2 cellular contexts compared by ENCODE assay signal in genomic region chr3:178137206-178137605, GRCh38.
TF ChIP-seq lines count a peak whose summit lies in the region.

No MANE protein-coding gene starts in this region.

TF ChIP-seq in IMR-90, 13 proteins besides CTCF, POLR2A, EP300 and RAD21:
- TF ChIP-seq BHLHE40 (IDR thresholded peaks at IDR 0.05; ENCODE audit: low read depth, low read length) (no peak), RCOR1 (IDR thresholded peaks at IDR 0.05; ENCODE audit: insufficient replicate concordance, low read length) (no peak), MAZ (IDR thresholded peaks at IDR 0.05; ENCODE audit: borderline replicate concordance, low read depth, low read length) (no peak), FOS (IDR thresholded peaks at IDR 0.05; ENCODE audit: low read depth, low read length) (no peak), CHD1 (IDR thresholded peaks at IDR 0.05; ENCODE audit: low read depth, low read length) (no peak), MXI1 (IDR thresholded peaks at IDR 0.05; ENCODE audit: borderline replicate concordance, low read depth, low read length) (no peak), NFE2L2 (IDR thresholded peaks at IDR 0.05; ENCODE audit: low read depth, low read length) (no peak), USF2 (IDR thresholded peaks at IDR 0.05; ENCODE audit: low read depth, low read length) (no peak), MAFK (IDR thresholded peaks at IDR 0.05; ENCODE audit: low read depth, low read length) (no peak), CEBPB (IDR thresholded peaks at IDR 0.05; ENCODE audit: low read depth, low read length) (no peak), SMC3 (IDR thresholded peaks at IDR 0.05; ENCODE audit: low read depth, low read length) (no peak), ELK1 (IDR thresholded peaks at IDR 0.05; ENCODE audit: borderline replicate concordance, low read depth, low read length) (no peak), RFX5 (IDR thresholded peaks at IDR 0.05; ENCODE audit: low read depth, low read length) (no peak)

TF ChIP-seq in H1, 55 proteins besides CTCF, POLR2A, EP300 and RAD21:
- TF ChIP-seq KDM4A (IDR thresholded peaks at IDR 0.05; ENCODE audit: low read depth, low read length, severe bottlenecking) (no peak), RXRA (IDR thresholded peaks at IDR 0.05; ENCODE audit: insufficient read depth, low read depth, low read length) (no peak), NANOG (IDR thresholded peaks at IDR 0.05; ENCODE audit: insufficient read depth, low read depth, low read length, poor library complexity, severe bottlenecking) (no peak), TCF12 (IDR thresholded peaks at IDR 0.05; ENCODE audit: low read depth, low read length) (no peak), EGR1 (IDR thresholded peaks at IDR 0.05; ENCODE audit: borderline replicate concordance, low read depth, low read length) (no peak), JUN (IDR thresholded peaks at IDR 0.05; ENCODE audit: low read depth, low read length) (no peak), POLR2AphosphoS5 (IDR thresholded peaks at IDR 0.05; ENCODE audit: low read depth, low read length) (no peak), GTF2F1 (IDR thresholded peaks at IDR 0.05; ENCODE audit: borderline replicate concordance, low read depth, low read length) (no peak), SUZ12 (IDR thresholded peaks at IDR 0.05; ENCODE audit: low read length) (no peak), ATF2 (IDR thresholded peaks at IDR 0.05; ENCODE audit: low read length) (no peak), TBP (IDR thresholded peaks at IDR 0.05; ENCODE audit: low read depth, low read length) (no peak), SP1 (IDR thresholded peaks at IDR 0.05; ENCODE audit: low read depth, low read length) (no peak), MAX (IDR thresholded peaks at IDR 0.05) (no peak), NRF1 (IDR thresholded peaks at IDR 0.05; ENCODE audit: low read depth, low read length) (no peak), PHF8 (conservative IDR thresholded peaks at IDR 0.05; ENCODE audit: low read depth, low read length) (no peak), SIN3A (conservative IDR thresholded peaks at IDR 0.05 in 1 of 2, IDR thresholded peaks at IDR 0.05 in 1 of 2; ENCODE audit: low read depth in 1 of 2, low read length in 2 of 2) (no peak), HDAC2 (IDR thresholded peaks at IDR 0.05; ENCODE audit: borderline replicate concordance in 1 of 2, low read depth in 2 of 2, low read length in 2 of 2) (no peak)
- TF ChIP-seq, protein P1, sequence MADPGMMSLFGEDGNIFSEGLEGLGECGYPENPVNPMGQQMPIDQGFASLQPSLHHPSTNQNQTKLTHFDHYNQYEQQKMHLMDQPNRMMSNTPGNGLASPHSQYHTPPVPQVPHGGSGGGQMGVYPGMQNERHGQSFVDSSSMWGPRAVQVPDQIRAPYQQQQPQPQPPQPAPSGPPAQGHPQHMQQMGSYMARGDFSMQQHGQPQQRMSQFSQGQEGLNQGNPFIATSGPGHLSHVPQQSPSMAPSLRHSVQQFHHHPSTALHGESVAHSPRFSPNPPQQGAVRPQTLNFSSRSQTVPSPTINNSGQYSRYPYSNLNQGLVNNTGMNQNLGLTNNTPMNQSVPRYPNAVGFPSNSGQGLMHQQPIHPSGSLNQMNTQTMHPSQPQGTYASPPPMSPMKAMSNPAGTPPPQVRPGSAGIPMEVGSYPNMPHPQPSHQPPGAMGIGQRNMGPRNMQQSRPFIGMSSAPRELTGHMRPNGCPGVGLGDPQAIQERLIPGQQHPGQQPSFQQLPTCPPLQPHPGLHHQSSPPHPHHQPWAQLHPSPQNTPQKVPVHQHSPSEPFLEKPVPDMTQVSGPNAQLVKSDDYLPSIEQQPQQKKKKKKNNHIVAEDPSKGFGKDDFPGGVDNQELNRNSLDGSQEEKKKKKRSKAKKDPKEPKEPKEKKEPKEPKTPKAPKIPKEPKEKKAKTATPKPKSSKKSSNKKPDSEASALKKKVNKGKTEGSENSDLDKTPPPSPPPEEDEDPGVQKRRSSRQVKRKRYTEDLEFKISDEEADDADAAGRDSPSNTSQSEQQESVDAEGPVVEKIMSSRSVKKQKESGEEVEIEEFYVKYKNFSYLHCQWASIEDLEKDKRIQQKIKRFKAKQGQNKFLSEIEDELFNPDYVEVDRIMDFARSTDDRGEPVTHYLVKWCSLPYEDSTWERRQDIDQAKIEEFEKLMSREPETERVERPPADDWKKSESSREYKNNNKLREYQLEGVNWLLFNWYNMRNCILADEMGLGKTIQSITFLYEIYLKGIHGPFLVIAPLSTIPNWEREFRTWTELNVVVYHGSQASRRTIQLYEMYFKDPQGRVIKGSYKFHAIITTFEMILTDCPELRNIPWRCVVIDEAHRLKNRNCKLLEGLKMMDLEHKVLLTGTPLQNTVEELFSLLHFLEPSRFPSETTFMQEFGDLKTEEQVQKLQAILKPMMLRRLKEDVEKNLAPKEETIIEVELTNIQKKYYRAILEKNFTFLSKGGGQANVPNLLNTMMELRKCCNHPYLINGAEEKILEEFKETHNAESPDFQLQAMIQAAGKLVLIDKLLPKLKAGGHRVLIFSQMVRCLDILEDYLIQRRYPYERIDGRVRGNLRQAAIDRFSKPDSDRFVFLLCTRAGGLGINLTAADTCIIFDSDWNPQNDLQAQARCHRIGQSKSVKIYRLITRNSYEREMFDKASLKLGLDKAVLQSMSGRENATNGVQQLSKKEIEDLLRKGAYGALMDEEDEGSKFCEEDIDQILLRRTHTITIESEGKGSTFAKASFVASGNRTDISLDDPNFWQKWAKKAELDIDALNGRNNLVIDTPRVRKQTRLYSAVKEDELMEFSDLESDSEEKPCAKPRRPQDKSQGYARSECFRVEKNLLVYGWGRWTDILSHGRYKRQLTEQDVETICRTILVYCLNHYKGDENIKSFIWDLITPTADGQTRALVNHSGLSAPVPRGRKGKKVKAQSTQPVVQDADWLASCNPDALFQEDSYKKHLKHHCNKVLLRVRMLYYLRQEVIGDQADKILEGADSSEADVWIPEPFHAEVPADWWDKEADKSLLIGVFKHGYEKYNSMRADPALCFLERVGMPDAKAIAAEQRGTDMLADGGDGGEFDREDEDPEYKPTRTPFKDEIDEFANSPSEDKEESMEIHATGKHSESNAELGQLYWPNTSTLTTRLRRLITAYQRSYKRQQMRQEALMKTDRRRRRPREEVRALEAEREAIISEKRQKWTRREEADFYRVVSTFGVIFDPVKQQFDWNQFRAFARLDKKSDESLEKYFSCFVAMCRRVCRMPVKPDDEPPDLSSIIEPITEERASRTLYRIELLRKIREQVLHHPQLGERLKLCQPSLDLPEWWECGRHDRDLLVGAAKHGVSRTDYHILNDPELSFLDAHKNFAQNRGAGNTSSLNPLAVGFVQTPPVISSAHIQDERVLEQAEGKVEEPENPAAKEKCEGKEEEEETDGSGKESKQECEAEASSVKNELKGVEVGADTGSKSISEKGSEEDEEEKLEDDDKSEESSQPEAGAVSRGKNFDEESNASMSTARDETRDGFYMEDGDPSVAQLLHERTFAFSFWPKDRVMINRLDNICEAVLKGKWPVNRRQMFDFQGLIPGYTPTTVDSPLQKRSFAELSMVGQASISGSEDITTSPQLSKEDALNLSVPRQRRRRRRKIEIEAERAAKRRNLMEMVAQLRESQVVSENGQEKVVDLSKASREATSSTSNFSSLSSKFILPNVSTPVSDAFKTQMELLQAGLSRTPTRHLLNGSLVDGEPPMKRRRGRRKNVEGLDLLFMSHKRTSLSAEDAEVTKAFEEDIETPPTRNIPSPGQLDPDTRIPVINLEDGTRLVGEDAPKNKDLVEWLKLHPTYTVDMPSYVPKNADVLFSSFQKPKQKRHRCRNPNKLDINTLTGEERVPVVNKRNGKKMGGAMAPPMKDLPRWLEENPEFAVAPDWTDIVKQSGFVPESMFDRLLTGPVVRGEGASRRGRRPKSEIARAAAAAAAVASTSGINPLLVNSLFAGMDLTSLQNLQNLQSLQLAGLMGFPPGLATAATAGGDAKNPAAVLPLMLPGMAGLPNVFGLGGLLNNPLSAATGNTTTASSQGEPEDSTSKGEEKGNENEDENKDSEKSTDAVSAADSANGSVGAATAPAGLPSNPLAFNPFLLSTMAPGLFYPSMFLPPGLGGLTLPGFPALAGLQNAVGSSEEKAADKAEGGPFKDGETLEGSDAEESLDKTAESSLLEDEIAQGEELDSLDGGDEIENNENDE (IDR thresholded peaks at IDR 0.05; ENCODE audit: insufficient replicate concordance, low read length): no peak
TF ChIP-seq in H1: peak in this region for 0.
